19 cellular contexts compared by ENCODE assay signal in genomic region chr16:1326380-1326779, GRCh38.
"Had no signal": no experiment of that assay in that cellular context is flagged by ENCODE, and none has a peak within 500 bp of the region (broad histone marks: within the 10 kb centered on the region; RNA-seq: fewer than 3 reads in every experiment).

No MANE protein-coding gene starts in this region.

- DNase-seq: activated CD4-positive, alpha-beta T cell treated with anti-CD3 and anti-CD28 coated beads, Interleukin-2, amount 10 ng/mL, durations not matched to agents 7 days and 5 days; activated CD4-positive, CD25-positive, alpha-beta regulatory T cell; activated naive CD4-positive, alpha-beta T cell treated with anti-CD3 and anti-CD28 coated beads, Interleukin-2, amount 10 ng/mL, durations not matched to agents 7 days and 5 days; activated T-cell treated with anti-CD3 and anti-CD28 coated beads for 4 hours; adrenal gland; left cardiac atrium; lower lobe of right lung; midbrain; naive thymus-derived CD4-positive, alpha-beta T cell; right cardiac atrium; stimulated activated CD4-positive, alpha-beta T cell treated with anti-CD3 and anti-CD28 coated beads, Interleukin-15, amount 100 ng/mL, for 24 hours; stimulated activated CD4-positive, alpha-beta T cell treated with anti-CD3 and anti-CD28 coated beads, Interleukin-4, amount 100 ng/mL, for 1 hour; stimulated activated naive CD8-positive, alpha-beta T cell treated with anti-CD3 and anti-CD28 coated beads, Interleukin-15, Interleukin-2, amounts not matched to agents 100 U/mL and 50 U/mL, for 24 hours; transverse colon had no signal

- ATAC-seq: gastroesophageal sphincter had no signal

- H3K27ac Mint-ChIP-seq: activated CD4-positive, alpha-beta T cell treated with anti-CD3 and anti-CD28 coated beads, Interleukin-2, amount 10 ng/mL, durations not matched to agents 7 days and 5 days; activated naive CD4-positive, alpha-beta T cell treated with anti-CD3 and anti-CD28 coated beads, Interleukin-2, amount 10 ng/mL, durations not matched to agents 7 days and 5 days; activated T-helper 2 cell treated with anti-CD3 and anti-CD28 coated beads, Interferon-gamma antibody, Interleukin-2, Interleukin-4, amounts not matched to agents 10 μg/mL and 5 μg/mL and 100 μg/mL, durations not matched to agents 14 hours and 24 hours and 36 hours; naive thymus-derived CD4-positive, alpha-beta T cell had no signal

- H3K4me3 ChIP-seq: adrenal gland, gastroesophageal sphincter, lower lobe of right lung, prostate gland, skin epidermis, transverse colon had no signal

- H3K4me3 Mint-ChIP-seq: activated CD4-positive, alpha-beta T cell treated with anti-CD3 and anti-CD28 coated beads, Interleukin-2, amount 10 ng/mL, durations not matched to agents 7 days and 5 days; activated naive CD4-positive, alpha-beta T cell treated with anti-CD3 and anti-CD28 coated beads, Interleukin-2, amount 10 ng/mL, durations not matched to agents 7 days and 5 days had no signal

- H3K27ac ChIP-seq: adrenal gland, gastroesophageal sphincter, lower lobe of right lung, prostate gland, skin epidermis had no signal

- H3K36me3 ChIP-seq: prostate gland had no signal

- H3K27me3 ChIP-seq: adrenal gland had no signal

- FAIRE-seq: TTC549 had no signal

- H3K9me3 Mint-ChIP-seq: activated CD4-positive, alpha-beta T cell treated with anti-CD3 and anti-CD28 coated beads, Interleukin-2, amount 10 ng/mL, durations not matched to agents 7 days and 5 days; activated naive CD4-positive, alpha-beta T cell treated with anti-CD3 and anti-CD28 coated beads, Interleukin-2, amount 10 ng/mL, durations not matched to agents 7 days and 5 days; activated T-helper 2 cell treated with anti-CD3 and anti-CD28 coated beads, Interferon-gamma antibody, Interleukin-2, Interleukin-4, amounts not matched to agents 10 μg/mL and 5 μg/mL and 100 μg/mL, durations not matched to agents 14 hours and 24 hours and 36 hours; naive thymus-derived CD4-positive, alpha-beta T cell had no signal

- H3K9me3 ChIP-seq: adrenal gland, lower lobe of right lung, prostate gland, transverse colon had no signal

- H3K27me3 Mint-ChIP-seq: activated CD4-positive, alpha-beta T cell treated with anti-CD3 and anti-CD28 coated beads, Interleukin-2, amount 10 ng/mL, durations not matched to agents 7 days and 5 days had no signal
